In the genomic region with DNA sequence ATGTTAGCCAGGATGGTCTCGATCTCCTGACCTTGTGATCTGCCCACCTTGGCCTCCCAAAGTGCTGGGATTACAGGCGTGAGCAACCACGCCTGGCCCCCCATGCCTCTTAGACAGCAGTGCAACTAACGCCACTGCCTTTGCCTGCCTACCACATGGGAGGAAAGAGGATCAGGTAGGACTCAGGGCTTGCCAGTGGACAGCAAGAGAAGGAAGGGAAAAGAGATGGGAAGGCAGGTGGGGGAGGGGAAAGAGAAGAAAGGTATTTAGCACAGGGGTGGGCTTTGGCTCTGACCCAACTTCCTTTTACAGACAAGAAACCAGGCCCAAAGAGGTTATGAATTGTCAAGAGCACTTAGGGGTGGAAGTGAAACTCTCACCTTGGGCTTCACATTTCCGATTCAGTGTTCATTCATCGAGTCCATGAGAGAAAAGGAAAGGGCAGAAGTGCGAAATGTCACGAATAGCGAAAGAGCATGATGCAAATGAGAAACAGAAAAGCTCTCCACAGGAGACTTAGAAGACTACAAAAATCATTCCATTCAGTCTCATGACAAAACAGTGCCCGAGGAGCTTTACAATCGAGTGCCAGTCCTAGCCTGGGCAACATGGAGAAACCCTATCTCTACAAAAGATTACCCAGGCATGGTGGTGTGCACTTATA, we compare ENCODE assay signal across 8 cellular contexts. TPM values are rescaled to one million over a fixed set of nuclear protein-coding genes. Genes with fewer than 3 reads are reported as not detected.
DNase-seq lines count a peak whose midpoint lies in the region; ATAC-seq and TF ChIP-seq lines count a peak whose summit lies in the region.

No MANE protein-coding gene starts in this region.

- DNase-seq in activated CD4-positive, alpha-beta T cell treated with anti-CD3 and anti-CD28 coated beads, Interleukin-2, amount 10 ng/mL, durations not matched to agents 7 days and 5 days, result peak; percentile 59
- DNase-seq in activated CD4-positive, alpha-beta T cell treated with anti-CD3 and anti-CD28 coated beads for 1 hour, result no peak
- no peak for DNase-seq in WTC11 (ENCODE audit: low spot score)
- peak in 2 of 3 experiments; percentile 38 to 49 for DNase-seq in stimulated activated CD4-positive, alpha-beta T cell treated with anti-CD3 and anti-CD28 coated beads, TNF-alpha, amount 100 ng/mL, for 24 hours (ENCODE audit: low read depth in 3 of 3)
- no peak for DNase-seq in Calu3
- no peak for DNase-seq in UCSD-AML1 (lab: John Stamatoyannopoulos, UW; ENCODE audit: unreplicated experiment)
- DNase-seq in DMS 273 (lab: John Stamatoyannopoulos, UW; ENCODE audit: unreplicated experiment), result no peak

- H3K27me3 Mint-ChIP-seq in activated CD4-positive, alpha-beta T cell treated with anti-CD3 and anti-CD28 coated beads, Interleukin-2, amount 10 ng/mL, durations not matched to agents 7 days and 5 days, result peaks cover 5% of the 10 kb centered on the region
- H3K27me3 Mint-ChIP-seq in WTC11 (ENCODE audit: low read depth) (peaks cover 8% of the 10 kb centered on the region; the same call in 1 of the 2 replicates), Calu3 (ENCODE audit: unreplicated experiment) (no peaks in the 10 kb centered on the region)

- ATAC-seq in HG02981 (IDR thresholded peaks at IDR 0.05; ENCODE audit: unreplicated experiment) (peak; percentile 51), WTC11 (no peak)

- peaks cover 3% of the 10 kb centered on the region for H3K9me3 Mint-ChIP-seq in activated CD4-positive, alpha-beta T cell treated with anti-CD3 and anti-CD28 coated beads, Interleukin-2, amount 10 ng/mL, durations not matched to agents 7 days and 5 days
- H3K9me3 Mint-ChIP-seq in WTC11 (no peaks in the 10 kb centered on the region), Calu3 (ENCODE audit: low read depth, unreplicated experiment) (no peaks in the 10 kb centered on the region)

- intact Hi-C loops in Calu3 (cut with micrococcal nuclease; ENCODE audit: unreplicated experiment), result no loop called here

- peak overlapping the region; percentile 83 for H3K27ac Mint-ChIP-seq in activated CD4-positive, alpha-beta T cell treated with anti-CD3 and anti-CD28 coated beads, Interleukin-2, amount 10 ng/mL, durations not matched to agents 7 days and 5 days
- H3K27ac Mint-ChIP-seq in WTC11 (peak overlapping the region; percentile 45), Calu3 (ENCODE audit: unreplicated experiment) (no peak overlapping the region)

- H3K4me3 Mint-ChIP-seq in activated CD4-positive, alpha-beta T cell treated with anti-CD3 and anti-CD28 coated beads, Interleukin-2, amount 10 ng/mL, durations not matched to agents 7 days and 5 days, result peak overlapping the region; percentile 37
- H3K4me3 Mint-ChIP-seq in WTC11 (no peak overlapping the region), Calu3 (ENCODE audit: low read depth, unreplicated experiment) (no peak overlapping the region)

- CTCF ChIA-PET in activated CD4-positive, alpha-beta T cell treated with anti-CD3 and anti-CD28 coated beads, Interleukin-2, amount 10 ng/mL, durations not matched to agents 7 days and 5 days (lab: Charles Lee), result interaction anchor here (0.9 to 1.2 kb wide), 5 partner anchors 11 to 353 kb away, joined by 3 read pairs; partner anchors contain the start of gene MYO1D
- CTCF ChIA-PET in WTC11 (lab: Charles Lee), result interaction anchor here (0.6 to 0.7 kb wide), 3 partner anchors 8 to 386 kb away, joined by 3 read pairs; no protein-coding TSS in a partner anchor
- CTCF ChIA-PET in Calu3 (lab: Charles Lee), result interaction anchor here (0.6 kb wide), 1 partner anchor 13 kb away, joined by 3 read pairs; no protein-coding TSS in a partner anchor

- no peak for TF ChIP-seq CTCF in WTC11 (IDR thresholded peaks at IDR 0.05)
- no peak for TF ChIP-seq CTCF in Calu3 (IDR thresholded peaks at IDR 0.05; ENCODE audit: unreplicated experiment)

- peaks cover 4% of the 10 kb centered on the region for H3K36me3 Mint-ChIP-seq in activated CD4-positive, alpha-beta T cell treated with anti-CD3 and anti-CD28 coated beads, Interleukin-2, amount 10 ng/mL, durations not matched to agents 7 days and 5 days (ENCODE audit: low read depth)
- H3K36me3 Mint-ChIP-seq in WTC11 (no peaks in the 10 kb centered on the region), Calu3 (ENCODE audit: insufficient read depth, unreplicated experiment) (peaks cover 4% of the 10 kb centered on the region)

- no TSS peak for BruUV-seq in Calu3 (replicated peaks; lab: Mats Ljungman, UMichigan)

- peaks cover 65% of the 10 kb centered on the region for H3K4me1 Mint-ChIP-seq in activated CD4-positive, alpha-beta T cell treated with anti-CD3 and anti-CD28 coated beads, Interleukin-2, amount 10 ng/mL, durations not matched to agents 7 days and 5 days
- H3K4me1 Mint-ChIP-seq in WTC11, result peaks cover 48% of the 10 kb centered on the region
- H3K4me1 Mint-ChIP-seq in Calu3 (ENCODE audit: low read depth, unreplicated experiment), result peaks cover 15% of the 10 kb centered on the region

- POLR2A ChIA-PET in activated CD4-positive, alpha-beta T cell treated with anti-CD3 and anti-CD28 coated beads, Interleukin-2, amount 10 ng/mL, durations not matched to agents 7 days and 5 days (lab: Charles Lee), result interaction anchor here (1.8 kb wide), 1 partner anchor 37 kb away, joined by 5 read pairs; the partner anchor contains the start of gene CDK5R1
- POLR2A ChIA-PET in WTC11 (lab: Charles Lee), result no interaction called here

TF ChIP-seq in WTC11, 78 proteins besides CTCF, POLR2A, EP300 and RAD21 (continues in another document):
- TF ChIP-seq E2F4 (CRISPR knock-in tag; IDR thresholded peaks at IDR 0.05; ENCODE audit: borderline replicate concordance, low read depth) (no peak), E2F1 (CRISPR knock-in tag; IDR thresholded peaks at IDR 0.05) (no peak), KAT7 (CRISPR knock-in tag; IDR thresholded peaks at IDR 0.05; ENCODE audit: borderline replicate concordance) (no peak), TEAD4 (CRISPR knock-in tag; IDR thresholded peaks at IDR 0.05) (no peak), FOXK1 (CRISPR knock-in tag; IDR thresholded peaks at IDR 0.05) (no peak)
- TF ChIP-seq, protein P1, sequence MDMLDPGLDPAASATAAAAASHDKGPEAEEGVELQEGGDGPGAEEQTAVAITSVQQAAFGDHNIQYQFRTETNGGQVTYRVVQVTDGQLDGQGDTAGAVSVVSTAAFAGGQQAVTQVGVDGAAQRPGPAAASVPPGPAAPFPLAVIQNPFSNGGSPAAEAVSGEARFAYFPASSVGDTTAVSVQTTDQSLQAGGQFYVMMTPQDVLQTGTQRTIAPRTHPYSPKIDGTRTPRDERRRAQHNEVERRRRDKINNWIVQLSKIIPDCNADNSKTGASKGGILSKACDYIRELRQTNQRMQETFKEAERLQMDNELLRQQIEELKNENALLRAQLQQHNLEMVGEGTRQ (CRISPR knock-in tag; IDR thresholded peaks at IDR 0.05), result no peak
- TF ChIP-seq, protein P2, sequence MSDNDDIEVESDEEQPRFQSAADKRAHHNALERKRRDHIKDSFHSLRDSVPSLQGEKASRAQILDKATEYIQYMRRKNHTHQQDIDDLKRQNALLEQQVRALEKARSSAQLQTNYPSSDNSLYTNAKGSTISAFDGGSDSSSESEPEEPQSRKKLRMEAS (CRISPR knock-in tag; IDR thresholded peaks at IDR 0.05), result no peak

RNA-seq across cellular contexts. Expression of gene CDK5R1, which starts 36.4 kb away (rescaled TPM):
- 1 to 10 TPM; 4.1 to 4.6 TPM for total RNA-seq in activated CD4-positive, alpha-beta T cell treated with anti-CD3 and anti-CD28 coated beads, Interleukin-2, amount 10 ng/mL, durations not matched to agents 7 days and 5 days
- total RNA-seq in WTC11 (2021) (9.0 to 9.9 TPM (median 9.2 TPM) in 3 replicates), Calu3 (2022) (4.0 and 4.3 TPM in 2 replicates)

Comparison
In these comparisons a context has a peak if more than half of its experiments do, and no peak if none do; other contexts are left out.
1. DNase-seq: peak in activated CD4-positive, alpha-beta T cell treated with anti-CD3 and anti-CD28 coated beads, Interleukin-2, amount 10 ng/mL, durations not matched to agents 7 days and 5 days (single experiment) and stimulated activated CD4-positive, alpha-beta T cell treated with anti-CD3 and anti-CD28 coated beads, TNF-alpha, amount 100 ng/mL, for 24 hours (2 of 3); none in activated CD4-positive, alpha-beta T cell treated with anti-CD3 and anti-CD28 coated beads for 1 hour (single experiment), WTC11 (single experiment), Calu3 (single experiment), UCSD-AML1 (single experiment) and DMS 273 (single experiment).